Comparison of ENCODE assay signal across 18 cellular contexts in genomic region chrX:128464091-128464490, GRCh38.
A peak's percentile ranks its signal among the peaks of the same experiment; 100 is the strongest.
DNase-seq lines count a peak whose midpoint lies in the region; ATAC-seq, FAIRE-seq and TF ChIP-seq lines count a peak whose summit lies in the region.
"Had no signal": no experiment of that assay in that cellular context is flagged by ENCODE, and none has a peak within 500 bp of the region (broad histone marks: within the 10 kb centered on the region; RNA-seq: fewer than 3 reads in every experiment).

No MANE protein-coding gene starts in this region.

- BruUV-seq in HepG2 (replicated peaks; lab: Mats Ljungman, UMichigan) = no TSS peak

- POLR2A ChIA-PET in RWPE1 (lab: Yijun Ruan, JAX; ENCODE audit: low non-redundant PET) (no interaction called here), HepG2 (lab: Yijun Ruan, JAX) (no interaction called here)

- no peaks in the 10 kb centered on the region for H3K27me3 ChIP-seq in HepG2 (ENCODE audit: control insufficient read depth in 1 of 2, insufficient read depth in 2 of 2, low read length in 2 of 2)

- no peak for TF ChIP-seq POLR2A in HepG2 (IDR thresholded peaks at IDR 0.05; ENCODE audit: insufficient read depth in 1 of 2, low read depth in 2 of 2, low read length in 2 of 2)
- TF ChIP-seq POLR2A in GM12892 (IDR thresholded peaks at IDR 0.05; ENCODE audit: low read depth, low read length) = no peak

- FAIRE-seq in HepG2 (lab: Jason Lieb, UNC) = no peak
- no peak for FAIRE-seq in GM12892 (lab: Jason Lieb, UNC)

- TF ChIP-seq EP300 in HepG2 (IDR thresholded peaks at IDR 0.05; ENCODE audit: low read depth in 2 of 2, low read length in 2 of 2) (no peak), HepG2 (CRISPR knock-in tag; IDR thresholded peaks at IDR 0.05; ENCODE audit: borderline replicate concordance) (no peak)

- no peak overlapping the region for H3K4me2 ChIP-seq in HepG2 (ENCODE audit: low read depth, low read length)

- H2AFZ ChIP-seq in HepG2 (ENCODE audit: low read length) = no peak overlapping the region

- ATAC-seq in HepG2 (peak; percentile 43; the same call in 2 of the 3 replicates), HG03175 (IDR thresholded peaks at IDR 0.05; ENCODE audit: unreplicated experiment) (no peak)
- ATAC-seq: SK-N-SH treated with all-trans-retinoic acid at 6 μM for 48 hours had no signal

- H4K20me1 ChIP-seq in HepG2 (ENCODE audit: insufficient read depth, low read length) = no peaks in the 10 kb centered on the region

- intact Hi-C loops in HepG2 (cut with micrococcal nuclease; ENCODE audit: unreplicated experiment) = no loop called here

- H3K79me2 ChIP-seq in HepG2 (ENCODE audit: insufficient read depth, low read length) = no peaks in the 10 kb centered on the region

- no peak for TF ChIP-seq RAD21 in HepG2 (CRISPR knock-in tag; IDR thresholded peaks at IDR 0.05)

- H3K27ac ChIP-seq in RWPE1 (peak overlapping the region; percentile 73), HepG2 (ENCODE audit: extremely low read length, insufficient read depth, low read length) (no peak overlapping the region)

- DNase-seq in HT-29 (ENCODE audit: low spot score) (peak; percentile 17), RWPE1 (ENCODE audit: low spot score) (peak; percentile 20), epithelial cell of proximal tubule (ENCODE audit: low read depth) (peak; percentile 41), HepG2 (ENCODE audit: low spot score) (peak; percentile 3), SHP77 (lab: John Stamatoyannopoulos, UW) (no peak), GM12892 (ENCODE audit: insufficient read length) (no peak)
- DNase-seq in activated CD4-positive, alpha-beta T cell treated with anti-CD3 and anti-CD28 coated beads for 4 hours = no peak
- DNase-seq: C1 segment of cervical spinal cord; H9; NCI-H1092; NCI-H2107; NCI-H345; NCI-H69; NK-92 treated with Interleukin-12 subunit alpha and Interleukin-12 subunit beta, amount 100 ng/mL, for 24 hours; OCI-M1; Right ventricle myocardium superior had no signal

- in situ Hi-C loops in HepG2 (cut with HindIII; ENCODE audit: extremely low pct_ligation_motif_present, low pct_unique_long_range_greater_than_20kb) = no loop called here

- WGBS in HepG2 (ENCODE audit: low lambda C conversion rate) = 0% methylated on average over 2 of the region's 4 CpGs

- peaks cover 9% of the 10 kb centered on the region for H3K4me1 ChIP-seq in HepG2 (ENCODE audit: insufficient read depth, low read length)

- H3K9ac ChIP-seq in HepG2 (ENCODE audit: insufficient read depth, low read depth, low read length) = no peak overlapping the region

- no peaks in the 10 kb centered on the region for H3K9me3 ChIP-seq in HepG2 (ENCODE audit: low read length)

- H3K36me3 ChIP-seq in HepG2 (replicated peaks in 1 of 2; ENCODE audit: control insufficient read depth in 1 of 2, insufficient read depth in 2 of 2, low read length in 2 of 2) = no peaks in the 10 kb centered on the region

- H3K4me3 ChIP-seq in epithelial cell of proximal tubule (ENCODE audit: low read depth, low read length) = no peak overlapping the region
- H3K4me3 ChIP-seq in HepG2 (replicated peaks in 1 of 3; ENCODE audit: insufficient read depth in 1 of 3, low read depth in 2 of 3, low read length in 3 of 3) = no peak overlapping the region

- CTCF ChIA-PET in RWPE1 (lab: Yijun Ruan, JAX) (no interaction called here), HepG2 (lab: Yijun Ruan, JAX; ENCODE audit: low intra/inter-chr PET ratio, low total read pairs) (no interaction called here)

- TF ChIP-seq CTCF in RWPE1 (conservative IDR thresholded peaks at IDR 0.05; ENCODE audit: low read depth) (no peak), epithelial cell of proximal tubule (conservative IDR thresholded peaks at IDR 0.05; ENCODE audit: low read depth, low read length) (no peak), HepG2 (CRISPR knock-in tag; IDR thresholded peaks at IDR 0.05) (no peak)

TF ChIP-seq in HepG2, 621 proteins besides CTCF, POLR2A, EP300 and RAD21:
- TF ChIP-seq POGZ (CRISPR knock-in tag; IDR thresholded peaks at IDR 0.05) (no peak), FOSL2 (CRISPR knock-in tag; IDR thresholded peaks at IDR 0.05) (peak; percentile 35; the same call in 1 of the 2 replicates)

Comparison
In these comparisons a context has a peak if more than half of its experiments do, and no peak if none do; other contexts are left out.
1. DNase-seq: peak in HT-29 (single experiment), RWPE1 (single experiment), epithelial cell of proximal tubule (single experiment) and HepG2 (single experiment); none in SHP77 (0 of 2), GM12892 (single experiment) and activated CD4-positive, alpha-beta T cell treated with anti-CD3 and anti-CD28 coated beads for 4 hours (0 of 2).